In genomic region chr1:181089777-181090505, GRCh38 we compare ENCODE assay signal across 1 cellular context.
TF ChIP-seq lines count a peak whose summit lies in the region.

No MANE protein-coding gene starts in this region.

TF ChIP-seq in K562, 482 proteins besides CTCF, POLR2A, EP300 and RAD21 (continued from another document):
- TF ChIP-seq BCLAF1 (IDR thresholded peaks at IDR 0.05; ENCODE audit: borderline replicate concordance in 1 of 2, control insufficient read depth in 1 of 2, low read depth in 2 of 2, low read length in 1 of 2) (no peak; a peak in 1 of 4 replicates), ZBTB33 (CRISPR knock-in tag; IDR thresholded peaks at IDR 0.05) (peak; percentile 41; the same call in 1 of the 2 replicates), RBBP5 (IDR thresholded peaks at IDR 0.05; ENCODE audit: borderline replicate concordance, insufficient read depth, low read length, poor library complexity, severe bottlenecking) (peak; percentile 86), E2F3 (CRISPR knock-in tag; IDR thresholded peaks at IDR 0.05) (no peak), PHB (CRISPR knock-in tag; IDR thresholded peaks at IDR 0.05) (0 out of 2 replicates have a peak, but pooled peaks have one; percentile 1), SUPT5H (IDR thresholded peaks at IDR 0.05) (0 out of 2 replicates have a peak, but pooled peaks have one; percentile 44), RCOR1 (IDR thresholded peaks at IDR 0.05; ENCODE audit: borderline replicate concordance in 1 of 2, low read depth in 2 of 2, low read length in 2 of 2) (peak in 1 of 2 experiments; percentile 75; a peak in 1 of 4 replicates)
